Comparison of ENCODE assay signal across 29 cellular contexts in the genomic region with DNA sequence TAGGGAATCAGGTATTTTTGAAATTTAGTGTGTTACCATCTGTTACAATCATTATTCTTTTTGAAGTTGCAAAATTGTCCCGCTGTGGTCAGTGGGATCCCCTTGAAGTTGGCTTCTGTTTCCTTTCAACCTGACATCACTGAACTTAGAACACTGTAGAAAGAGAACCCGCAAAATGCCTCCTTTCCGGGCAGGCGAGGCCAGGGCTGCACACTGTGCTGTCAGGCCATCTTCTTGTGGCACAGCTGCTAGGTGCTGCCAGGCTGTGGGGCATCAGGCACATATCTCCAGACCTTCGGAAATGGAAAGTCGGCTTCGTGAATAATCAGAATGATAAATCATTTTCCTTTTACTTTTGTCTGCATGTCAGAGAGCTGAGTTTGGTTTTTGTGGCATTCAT.
"Had no signal": no experiment of that assay in that cellular context is flagged by ENCODE, and none has a peak within 500 bp of the region (broad histone marks: within the 10 kb centered on the region; RNA-seq: fewer than 3 reads in every experiment).

No MANE protein-coding gene starts in this region.

- H3K36me3 ChIP-seq: ascending aorta, breast epithelium, cardiac muscle cell, colonic mucosa, esophagus squamous epithelium, gastroesophageal sphincter had no signal

- ATAC-seq: activated naive CD4-positive, alpha-beta T cell treated with anti-CD3 and anti-CD28 coated beads, Interleukin-2, amount 50 U/mL, for 72 hours; activated T-cell treated with anti-CD3 and anti-CD28 coated beads, Interleukin-2, amount 50 U/mL, for 72 hours; gastroesophageal sphincter; WTC11 had no signal

- FAIRE-seq: endometrium, endothelial cell of umbilical vein had no signal

- H3K36me3 Mint-ChIP-seq: activated naive CD8-positive, alpha-beta T cell treated with anti-CD3 and anti-CD28 coated beads, Interleukin-2, amount 10 ng/mL, durations not matched to agents 7 days and 5 days had no signal

- H3K4me1 ChIP-seq: ascending aorta, breast epithelium, colonic mucosa, esophagus squamous epithelium, gastroesophageal sphincter had no signal

- H3K4me3 ChIP-seq: ascending aorta, breast epithelium, cardiac muscle cell, colonic mucosa, esophagus squamous epithelium, gastroesophageal sphincter had no signal

- H3K27ac ChIP-seq: ascending aorta, breast epithelium, cardiac muscle cell, colonic mucosa, epithelial cell of prostate, esophagus squamous epithelium, gastroesophageal sphincter, VCaP had no signal

- H3K4me1 Mint-ChIP-seq: activated CD4-positive, alpha-beta memory T cell treated with anti-CD3 and anti-CD28 coated beads, Interleukin-2, amount 10 ng/mL, durations not matched to agents 7 days and 5 days; WTC11 had no signal

- H3K27me3 ChIP-seq: ascending aorta, breast epithelium, cardiac muscle cell, colonic mucosa had no signal

- H3K27ac Mint-ChIP-seq: activated CD4-positive, alpha-beta memory T cell treated with anti-CD3 and anti-CD28 coated beads, Interleukin-2, amount 10 ng/mL, durations not matched to agents 7 days and 5 days; activated CD4-positive, alpha-beta T cell treated with anti-CD3 and anti-CD28 coated beads, Interleukin-2, amount 10 ng/mL, durations not matched to agents 7 days and 5 days; activated naive CD4-positive, alpha-beta T cell treated with anti-CD3 and anti-CD28 coated beads for 36 hours; activated naive CD4-positive, alpha-beta T cell treated with anti-CD3 and anti-CD28 coated beads, Interleukin-2, amount 50 U/mL, for 72 hours; activated naive CD8-positive, alpha-beta T cell treated with anti-CD3 and anti-CD28 coated beads, Interleukin-2, amount 10 ng/mL, durations not matched to agents 7 days and 5 days; activated T-cell treated with anti-CD3 and anti-CD28 coated beads, Interleukin-2, amount 50 U/mL, for 24 hours; activated T-cell treated with anti-CD3 and anti-CD28 coated beads, Interleukin-2, amount 50 U/mL, for 72 hours; brain; WTC11 had no signal

- H3K27me3 Mint-ChIP-seq: activated CD4-positive, alpha-beta memory T cell treated with anti-CD3 and anti-CD28 coated beads, Interleukin-2, amount 10 ng/mL, durations not matched to agents 7 days and 5 days had no signal

- H3K9me3 ChIP-seq: ascending aorta, breast epithelium, colonic mucosa, esophagus squamous epithelium, gastroesophageal sphincter had no signal

- DNase-seq: activated CD4-positive, alpha-beta memory T cell treated with anti-CD3 and anti-CD28 coated beads, Interleukin-2, amount 10 ng/mL, durations not matched to agents 7 days and 5 days; activated CD4-positive, alpha-beta T cell treated with anti-CD3 and anti-CD28 coated beads for 1 hour; activated CD4-positive, alpha-beta T cell treated with anti-CD3 and anti-CD28 coated beads for 4 hours; activated CD4-positive, alpha-beta T cell treated with anti-CD3 and anti-CD28 coated beads, Interleukin-2, amount 10 ng/mL, durations not matched to agents 7 days and 5 days; activated CD4-positive, alpha-beta T cell treated with anti-CD3 and anti-CD28 coated beads, Interleukin-2, amount 50 U/mL, for 4 hours; activated CD8-positive, alpha-beta memory T cell treated with anti-CD3 and anti-CD28 coated beads, Interleukin-2, amount 50 U/mL, for 48 hours; activated naive CD4-positive, alpha-beta T cell treated with anti-CD3 and anti-CD28 coated beads for 36 hours; activated naive CD8-positive, alpha-beta T cell treated with anti-CD3 and anti-CD28 coated beads, Interleukin-2, amount 10 ng/mL, durations not matched to agents 7 days and 5 days; activated T-cell treated with anti-CD3 and anti-CD28 coated beads for 4 hours; activated T-cell treated with anti-CD3 and anti-CD28 coated beads, Interleukin-2, amount 50 U/mL, for 24 hours; activated T-cell treated with anti-CD3 and anti-CD28 coated beads, Interleukin-2, amount 50 U/mL, for 72 hours; central memory CD4-positive, alpha-beta T cell; cerebellar nuclear complex; colonic mucosa; effector CD8-positive, alpha-beta T cell; esophagus squamous epithelium; foreskin melanocyte; T-helper 2 cell had no signal

- H3K9me3 Mint-ChIP-seq: activated naive CD8-positive, alpha-beta T cell treated with anti-CD3 and anti-CD28 coated beads, Interleukin-2, amount 10 ng/mL, durations not matched to agents 7 days and 5 days; activated T-cell treated with anti-CD3 and anti-CD28 coated beads, Interleukin-2, amount 50 U/mL, for 24 hours; activated T-cell treated with anti-CD3 and anti-CD28 coated beads, Interleukin-2, amount 50 U/mL, for 72 hours had no signal

- H3K4me3 Mint-ChIP-seq: activated CD4-positive, alpha-beta memory T cell treated with anti-CD3 and anti-CD28 coated beads, Interleukin-2, amount 10 ng/mL, durations not matched to agents 7 days and 5 days; activated CD4-positive, alpha-beta T cell treated with anti-CD3 and anti-CD28 coated beads, Interleukin-2, amount 10 ng/mL, durations not matched to agents 7 days and 5 days; activated naive CD4-positive, alpha-beta T cell treated with anti-CD3 and anti-CD28 coated beads for 36 hours; activated naive CD8-positive, alpha-beta T cell treated with anti-CD3 and anti-CD28 coated beads, Interleukin-2, amount 10 ng/mL, durations not matched to agents 7 days and 5 days; activated T-cell treated with anti-CD3 and anti-CD28 coated beads, Interleukin-2, amount 50 U/mL, for 24 hours; activated T-cell treated with anti-CD3 and anti-CD28 coated beads, Interleukin-2, amount 50 U/mL, for 72 hours; brain; WTC11 had no signal
